In genomic region chr2:151947524-151948165, GRCh38 we compare ENCODE assay signal across 8 cellular contexts.
DNase-seq lines count a peak whose midpoint lies in the region; ATAC-seq and TF ChIP-seq lines count a peak whose summit lies in the region.

No MANE protein-coding gene starts in this region.

- no peaks in the 10 kb centered on the region for H3K36me3 ChIP-seq in esophagus squamous epithelium

- WGBS in esophagus squamous epithelium, 2 donors: 15 to 19% methylated on average over 11 of the region's 12 CpGs

- H3K9me3 ChIP-seq in esophagus squamous epithelium: peaks cover 0 to under 1% (median 0%) of the 10 kb centered on the region in 3 donors

- H3K27ac ChIP-seq in esophagus squamous epithelium: peak overlapping the region; percentile 53 to 75 (median 67)

- intact Hi-C loops in esophagus squamous epithelium (cut with DNase I): no loop called here

- no peak for ATAC-seq in HG02885 (IDR thresholded peaks at IDR 0.05; ENCODE audit: poor library complexity, unreplicated experiment)

- H3K4me3 ChIP-seq in esophagus squamous epithelium: peak overlapping the region in 3 of 4 donors; percentile 21 to 49 (median 24)

- TF ChIP-seq CTCF in esophagus squamous epithelium (IDR thresholded peaks at IDR 0.05): no peak

- no peak for TF ChIP-seq POLR2A in esophagus squamous epithelium (IDR thresholded peaks at IDR 0.05)

- DNase-seq in NCI-H2171 treated with DMSO at 0.1 percent for 48 hours (lab: John Stamatoyannopoulos, UW): peak; percentile 30
- DNase-seq in NCI-H2171 (lab: John Stamatoyannopoulos, UW): no peak
- peak; percentile 7 for DNase-seq in NCI-H446 treated with DMSO at 0.1 percent for 48 hours (lab: John Stamatoyannopoulos, UW)
- no peak for DNase-seq in esophagus squamous epithelium (lab: John Stamatoyannopoulos, UW)
- peak; percentile 73 for DNase-seq in pons (ENCODE audit: low spot score)
- DNase-seq in T-helper 2 cell: no peak
- no peak for DNase-seq in activated T-cell treated with anti-CD3 and anti-CD28 coated beads for 4 hours

- peaks cover 22 to 59% (median 24%) of the 10 kb centered on the region in 3 donors for H3K4me1 ChIP-seq in esophagus squamous epithelium

- H3K27me3 ChIP-seq in esophagus squamous epithelium: no peaks in the 10 kb centered on the region

Comparison
In these comparisons a context has a peak if more than half of its experiments do, and no peak if none do; other contexts are left out.
1. DNase-seq: peak in NCI-H2171 treated with DMSO at 0.1 percent for 48 hours (single experiment), NCI-H446 treated with DMSO at 0.1 percent for 48 hours (single experiment) and pons (single experiment); none in NCI-H2171 (single experiment), esophagus squamous epithelium (single experiment), T-helper 2 cell (0 of 5) and activated T-cell treated with anti-CD3 and anti-CD28 coated beads for 4 hours (single experiment).